Comparison of ENCODE assay signal across 9 cellular contexts in the genomic region with DNA sequence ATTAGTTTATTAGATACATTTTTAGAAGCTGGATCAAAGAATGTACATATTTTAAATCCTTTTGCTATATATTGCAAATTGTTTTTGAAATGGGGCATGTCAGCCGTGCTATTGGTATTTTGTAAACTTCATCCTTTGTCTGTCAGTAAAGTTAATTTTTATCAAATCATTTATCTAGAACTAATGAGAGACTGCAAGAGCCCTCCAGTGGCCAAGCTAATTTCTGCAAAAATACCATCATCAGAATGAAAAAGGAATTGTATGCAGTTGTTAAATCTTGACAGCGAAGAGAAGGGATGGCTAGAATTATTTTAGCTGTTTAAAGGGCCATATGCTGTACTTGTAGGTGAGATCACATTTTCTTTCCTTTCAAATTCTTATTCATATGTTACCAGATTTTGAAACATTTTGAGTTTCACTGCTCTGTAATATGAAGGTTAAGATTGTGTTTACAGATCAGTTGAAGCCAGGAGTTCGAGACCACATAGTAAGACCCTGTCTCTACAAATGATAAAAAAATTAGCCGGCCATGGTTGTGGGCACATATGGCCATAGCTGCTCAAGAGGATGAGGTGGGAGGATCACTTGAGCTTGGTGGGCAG. TPM values are rescaled to one million over a fixed set of nuclear protein-coding genes. Genes with fewer than 3 reads are reported as not detected.
DNase-seq lines count a peak whose midpoint lies in the region; ATAC-seq and TF ChIP-seq lines count a peak whose summit lies in the region.
"Had no signal": no experiment of that assay in that cellular context is flagged by ENCODE, and none has a peak within 500 bp of the region (broad histone marks: within the 10 kb centered on the region; RNA-seq: fewer than 3 reads in every experiment).

No MANE protein-coding gene starts in this region.

- H2AFZ ChIP-seq in HCT116 (ENCODE audit: low read depth, low read length, poor library complexity, severe bottlenecking) = no peak overlapping the region

- H3K79me2 ChIP-seq in HCT116 (ENCODE audit: insufficient read depth, low read length) = no peaks in the 10 kb centered on the region

- H3K4me1 Mint-ChIP-seq in activated CD8-positive, alpha-beta memory T cell treated with anti-CD3 and anti-CD28 coated beads, Interleukin-2, amount 10 ng/mL, durations not matched to agents 7 days and 5 days = peaks cover 1% of the 10 kb centered on the region

- intact Hi-C loops in HCT116 (cut with micrococcal nuclease) = loop anchor here (1.0 to 10.0 kb wide), 4 partner anchors 100 to 648 kb away; partner anchors contain the start of gene LRRC31

- no peaks in the 10 kb centered on the region for H3K9me2 ChIP-seq in HCT116 (ENCODE audit: insufficient read depth)

- H3K36me3 Mint-ChIP-seq in activated CD8-positive, alpha-beta memory T cell treated with anti-CD3 and anti-CD28 coated beads, Interleukin-2, amount 10 ng/mL, durations not matched to agents 7 days and 5 days = no peaks in the 10 kb centered on the region

- TF ChIP-seq CTCF in AG09319 (IDR thresholded peaks at IDR 0.05; ENCODE audit: low read depth, low read length) (peak; percentile 71), HCT116 (IDR thresholded peaks at IDR 0.05 in 2 of 3, conservative IDR thresholded peaks at IDR 0.05 in 1 of 3; ENCODE audit: borderline replicate concordance in 1 of 3, insufficient read depth in 1 of 3, low read depth in 2 of 3, low read length in 2 of 3) (peak; percentile 56 to 86 (median 69))

- H3K27me3 ChIP-seq in HCT116 (ENCODE audit: insufficient read depth, low read length) (no peaks in the 10 kb centered on the region), MG63 (no peaks in the 10 kb centered on the region)

- ATAC-seq in HCT116 = peak; percentile 65
- no peak for ATAC-seq in activated CD8-positive, alpha-beta memory T cell treated with anti-CD3 and anti-CD28 coated beads, Interleukin-2, amount 10 ng/mL, durations not matched to agents 7 days and 5 days
- no peak for ATAC-seq in HG03565 (IDR thresholded peaks at IDR 0.05; ENCODE audit: unreplicated experiment)
- ATAC-seq in GM21825 (IDR thresholded peaks at IDR 0.05; ENCODE audit: unreplicated experiment) = no peak

- no peak overlapping the region for H3K4me2 ChIP-seq in HCT116 (ENCODE audit: low read length)

- no peak overlapping the region for H3K4me3 Mint-ChIP-seq in activated CD8-positive, alpha-beta memory T cell treated with anti-CD3 and anti-CD28 coated beads, Interleukin-2, amount 10 ng/mL, durations not matched to agents 7 days and 5 days
- H3K4me3 Mint-ChIP-seq: dendritic cell treated with granulocyte-macrophage colony-stimulating factor and Interleukin-4, amounts not matched to agents 40 ng/mL and 50 ng/mL, for 4 days had no signal

- no peak for DNase-seq in AG09319 (ENCODE audit: extremely low read depth, low read depth)
- DNase-seq in HCT116 (ENCODE audit: low read depth, low spot score) = peak; percentile 18
- DNase-seq in RPMI8226 = peak; percentile 64
- peak; percentile 23 for DNase-seq in glomerular endothelial cell (ENCODE audit: extremely low read depth, low read depth, low spot score)
- no peak for DNase-seq in activated CD8-positive, alpha-beta memory T cell treated with anti-CD3 and anti-CD28 coated beads, Interleukin-2, amount 10 ng/mL, durations not matched to agents 7 days and 5 days
- DNase-seq in MG63 = no peak

- RAD21 ChIA-PET in HCT116 (lab: Charles Lee; ENCODE audit: low non-redundant PET in 1 of 2, low total read pairs in 2 of 2, uncharacterized antibody in 2 of 2, unreplicated experiment in 2 of 2) = interaction anchor here (1.0 to 1.7 kb wide), 2 partner anchors 401 kb away, joined by 4 read pairs; no protein-coding TSS in a partner anchor

- no peaks in the 10 kb centered on the region for H3K9me3 Mint-ChIP-seq in activated CD8-positive, alpha-beta memory T cell treated with anti-CD3 and anti-CD28 coated beads, Interleukin-2, amount 10 ng/mL, durations not matched to agents 7 days and 5 days (ENCODE audit: low read depth)
- H3K9me3 Mint-ChIP-seq: dendritic cell treated with granulocyte-macrophage colony-stimulating factor and Interleukin-4, amounts not matched to agents 40 ng/mL and 50 ng/mL, for 4 days had no signal

- H3K9ac ChIP-seq in HCT116 (ENCODE audit: low read length) = no peak overlapping the region

- BruUV-seq in HCT116 (replicated peaks; lab: Mats Ljungman, UMichigan) = no TSS peak

- H4K20me1 ChIP-seq in HCT116 (ENCODE audit: insufficient read depth) = no peaks in the 10 kb centered on the region

- H3K4me1 ChIP-seq in HCT116 (ENCODE audit: control insufficient read depth in 1 of 2, insufficient read depth in 2 of 2, low read length in 2 of 2) = no peaks in the 10 kb centered on the region

- no peaks in the 10 kb centered on the region for H3K36me3 ChIP-seq in HCT116 (ENCODE audit: control insufficient read depth in 1 of 2, insufficient read depth in 2 of 2, low read length in 2 of 2)
- H3K36me3 ChIP-seq in MG63 = no peaks in the 10 kb centered on the region

- CTCF ChIA-PET in HCT116 (lab: Charles Lee) = interaction anchor here (0.6 to 6.6 kb wide), 10 partner anchors 18 to 641 kb away, joined by 3 to 212 read pairs (median 4); partner anchors contain the start of gene ACTRT3
- CTCF ChIA-PET in activated CD8-positive, alpha-beta memory T cell treated with anti-CD3 and anti-CD28 coated beads, Interleukin-2, amount 10 ng/mL, durations not matched to agents 7 days and 5 days (lab: Charles Lee) = interaction anchor here (0.7 to 2.2 kb wide), 6 partner anchors 7 to 648 kb away, joined by 3 to 8 read pairs (median 5); no protein-coding TSS in a partner anchor

- no peak overlapping the region for H3K27ac Mint-ChIP-seq in activated CD8-positive, alpha-beta memory T cell treated with anti-CD3 and anti-CD28 coated beads, Interleukin-2, amount 10 ng/mL, durations not matched to agents 7 days and 5 days
- H3K27ac Mint-ChIP-seq: dendritic cell treated with granulocyte-macrophage colony-stimulating factor and Interleukin-4, amounts not matched to agents 40 ng/mL and 50 ng/mL, for 4 days had no signal

- TF ChIP-seq POLR2A in HCT116 (IDR thresholded peaks at IDR 0.05; ENCODE audit: borderline replicate concordance, extremely low read depth, insufficient read depth, insufficient read length) = no peak

- no peak overlapping the region for H3K4me3 ChIP-seq in HCT116 (replicated peaks in 1 of 2; ENCODE audit: low read depth in 1 of 2, low read length in 2 of 2)
- no peak overlapping the region for H3K4me3 ChIP-seq in MG63

- H3K27ac ChIP-seq in HCT116 (ENCODE audit: low read depth, low read length) = no peak overlapping the region

- peaks cover 4% of the 10 kb centered on the region for H3K27me3 Mint-ChIP-seq in activated CD8-positive, alpha-beta memory T cell treated with anti-CD3 and anti-CD28 coated beads, Interleukin-2, amount 10 ng/mL, durations not matched to agents 7 days and 5 days

- H3K9me3 ChIP-seq in HCT116 (ENCODE audit: control insufficient read depth in 1 of 2, insufficient read depth in 1 of 2, low read depth in 1 of 2, low read length in 2 of 2) = no peaks in the 10 kb centered on the region
- H3K9me3 ChIP-seq in MG63 = no peaks in the 10 kb centered on the region

- POLR2A ChIA-PET in HCT116 (lab: Charles Lee) = no interaction called here

- peak; percentile 85 for TF ChIP-seq RAD21 in HCT116 (IDR thresholded peaks at IDR 0.05; ENCODE audit: low read depth)

TF ChIP-seq in HCT116, 20 proteins besides CTCF, POLR2A, EP300 and RAD21:
- TF ChIP-seq CBX3 (IDR thresholded peaks at IDR 0.05; ENCODE audit: low read depth) (0 out of 2 replicates have a peak, but pooled peaks have one; percentile 24), EZH2 (IDR thresholded peaks at IDR 0.05) (no peak), FOSL1 (IDR thresholded peaks at IDR 0.05; ENCODE audit: low read depth) (no peak)
- TF ChIP-seq, protein P1, sequence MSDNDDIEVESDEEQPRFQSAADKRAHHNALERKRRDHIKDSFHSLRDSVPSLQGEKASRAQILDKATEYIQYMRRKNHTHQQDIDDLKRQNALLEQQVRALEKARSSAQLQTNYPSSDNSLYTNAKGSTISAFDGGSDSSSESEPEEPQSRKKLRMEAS (IDR thresholded peaks at IDR 0.05) = no peak

RNA-seq across cellular contexts. Expression of gene CLDN11, which starts 8.1 kb away (rescaled TPM):
- total RNA-seq in HCT116 (2021; ENCODE audit: unreplicated experiment) (0.22 TPM), glomerular endothelial cell (111 and 158 TPM in 2 replicates)
- polyA plus RNA-seq in HCT116 (2012) = not detected in 2 replicates
- under 1 TPM in 1 of 2 experiments, not detected in 1; 0.16 TPM for total RNA-seq in activated CD8-positive, alpha-beta memory T cell treated with anti-CD3 and anti-CD28 coated beads, Interleukin-2, amount 10 ng/mL, durations not matched to agents 7 days and 5 days
- 18.6 and 28.7 TPM in 2 replicates for total RNA-seq in MG63 (2014; rRNA removed; shearing (Covaris generic); ENCODE audit: low replicate concordance)

RNA-seq across cellular contexts. Expression of gene SKIL, which starts 53.0 kb away (rescaled TPM):
- 15.1 TPM for total RNA-seq in HCT116 (2021; ENCODE audit: unreplicated experiment)
- 3.3 and 3.4 TPM in 2 replicates for polyA plus RNA-seq in HCT116 (2012)
- 22.3 and 59.8 TPM in 2 replicates for total RNA-seq in glomerular endothelial cell
- total RNA-seq in activated CD8-positive, alpha-beta memory T cell treated with anti-CD3 and anti-CD28 coated beads, Interleukin-2, amount 10 ng/mL, durations not matched to agents 7 days and 5 days = 10 to 100 TPM; 13.9 to 20.9 TPM
- total RNA-seq in MG63 (2014; rRNA removed; shearing (Covaris generic); ENCODE audit: low replicate concordance) = 26.8 and 27.5 TPM in 2 replicates

Comparison
In these comparisons a context has a peak if more than half of its experiments do, and no peak if none do; other contexts are left out.
1. DNase-seq: peak in HCT116 (single experiment), RPMI8226 (single experiment) and glomerular endothelial cell (single experiment); none in AG09319 (single experiment), activated CD8-positive, alpha-beta memory T cell treated with anti-CD3 and anti-CD28 coated beads, Interleukin-2, amount 10 ng/mL, durations not matched to agents 7 days and 5 days (single experiment) and MG63 (single experiment).
2. RNA of gene CLDN11, which starts 8.1 kb away (total RNA-seq): 111 to 158 TPM in glomerular endothelial cell and 18.6 to 28.7 TPM in MG63; 0.22 TPM in HCT116 (single experiment) and 0.16 TPM in activated CD8-positive, alpha-beta memory T cell treated with anti-CD3 and anti-CD28 coated beads, Interleukin-2, amount 10 ng/mL, durations not matched to agents 7 days and 5 days; every median in the first group is over 10 times any median in the second.